Comparison of ENCODE assay signal across 1 cellular context in the genomic region with DNA sequence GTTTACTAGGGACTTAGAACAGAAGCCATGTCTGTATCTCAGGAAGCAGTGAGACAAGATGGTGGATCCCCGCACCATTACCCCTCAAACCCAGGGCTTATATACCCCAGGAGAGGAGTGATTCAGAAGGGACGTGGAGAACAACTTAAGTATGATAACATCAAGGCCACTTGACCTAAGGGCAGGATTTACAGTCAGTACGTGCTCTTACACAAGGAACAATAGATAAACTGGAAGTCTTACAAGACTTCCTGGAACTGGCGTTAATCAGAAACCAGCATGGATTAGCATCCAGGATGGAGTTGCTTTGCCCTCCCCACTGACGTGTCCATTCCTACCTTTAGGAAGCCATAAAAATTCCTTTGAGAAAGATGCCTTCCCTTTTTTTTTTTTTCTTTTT.
A peak's percentile ranks its signal among the peaks of the same experiment; 100 is the strongest.
TF ChIP-seq lines count a peak whose summit lies in the region.

No MANE protein-coding gene starts in this region.

TF ChIP-seq in K562, 482 proteins besides CTCF, POLR2A, EP300 and RAD21 (continues in another document):
- TF ChIP-seq CBFA2T2 (conservative IDR thresholded peaks at IDR 0.05) (0 out of 2 replicates have a peak, but pooled peaks have one; percentile 43), CEBPG (CRISPR knock-in tag; IDR thresholded peaks at IDR 0.05) (0 out of 2 replicates have a peak, but pooled peaks have one; percentile 39), CEBPG (tag; conservative IDR thresholded peaks at IDR 0.05 in 1 of 2, IDR thresholded peaks at IDR 0.05 in 1 of 2) (no peak), GATAD2A (IDR thresholded peaks at IDR 0.05) (0 out of 2 replicates have a peak, but pooled peaks have one; percentile 14), TEAD4 (IDR thresholded peaks at IDR 0.05; ENCODE audit: low read length) (peak; percentile 42; the same call in 1 of the 2 replicates), TEAD4 (CRISPR knock-in tag; IDR thresholded peaks at IDR 0.05; ENCODE audit: borderline replicate concordance) (no peak), STAT5A (IDR thresholded peaks at IDR 0.05; ENCODE audit: borderline replicate concordance, low read length) (peak; percentile 66), POLR2H (tag; IDR thresholded peaks at IDR 0.05; ENCODE audit: low read depth) (no peak), SOX6 (IDR thresholded peaks at IDR 0.05) (peak; percentile 94), ZNF121 (CRISPR knock-in tag; conservative IDR thresholded peaks at IDR 0.05) (0 out of 2 replicates have a peak, but pooled peaks have one; percentile 31), NCOR1 (IDR thresholded peaks at IDR 0.05) (peak; percentile 49), HDAC8 (tag; IDR thresholded peaks at IDR 0.05) (no peak), NELFE (IDR thresholded peaks at IDR 0.05; ENCODE audit: insufficient read depth, insufficient read length) (no peak), SMAD4 (CRISPR knock-in tag; conservative IDR thresholded peaks at IDR 0.05) (peak; percentile 48; the same call in 1 of the 2 replicates), ARID1B (IDR thresholded peaks at IDR 0.05) (peak; percentile 76), JUND (IDR thresholded peaks at IDR 0.05; ENCODE audit: borderline replicate concordance, low read depth, low read length) (no peak), JUND (tag; IDR thresholded peaks at IDR 0.05; ENCODE audit: borderline replicate concordance, low read depth, low read length) (peak; percentile 61; the same call in 1 of the 3 replicates), HDAC1 (IDR thresholded peaks at IDR 0.05) (peak in 1 of 2 experiments; percentile 97; a peak in 2 of 4 replicates), NR2F6 (CRISPR knock-in tag; IDR thresholded peaks at IDR 0.05) (peak; percentile 70; the same call in 1 of the 2 replicates), CXXC5 (CRISPR knock-in tag; IDR thresholded peaks at IDR 0.05) (peak; percentile 95), GABPB1 (CRISPR knock-in tag; IDR thresholded peaks at IDR 0.05) (0 out of 2 replicates have a peak, but pooled peaks have one; percentile 13), KDM1A (IDR thresholded peaks at IDR 0.05) (peak; percentile 96 to 97), MTA3 (IDR thresholded peaks at IDR 0.05; ENCODE audit: borderline replicate concordance) (0 out of 2 replicates have a peak, but pooled peaks have one; percentile 27), CEBPB (tag; IDR thresholded peaks at IDR 0.05) (peak; percentile 88), ZNF589 (CRISPR knock-in tag; IDR thresholded peaks at IDR 0.05; ENCODE audit: low read depth) (no peak), TCF3 (CRISPR knock-in tag; IDR thresholded peaks at IDR 0.05) (peak; percentile 56), SMARCA4 (IDR thresholded peaks at IDR 0.05) (peak; percentile 60), YY1 (IDR thresholded peaks at IDR 0.05; ENCODE audit: borderline replicate concordance in 1 of 3, control insufficient read depth in 1 of 3, extremely low read depth in 1 of 3, insufficient read depth in 3 of 3, insufficient read length in 1 of 3, insufficient replicate concordance in 2 of 3, low read depth in 1 of 3, low read length in 2 of 3) (peak in 1 of 3 experiments; percentile 29), BHLHE40 (IDR thresholded peaks at IDR 0.05; ENCODE audit: low read length) (peak; percentile 79), HDAC2 (IDR thresholded peaks at IDR 0.05) (peak; percentile 98), DNMT1 (IDR thresholded peaks at IDR 0.05) (no peak), NRF1 (conservative IDR thresholded peaks at IDR 0.05 in 1 of 2, IDR thresholded peaks at IDR 0.05 in 1 of 2) (no peak), ATF1 (CRISPR knock-in tag; IDR thresholded peaks at IDR 0.05) (no peak), ATF1 (tag; IDR thresholded peaks at IDR 0.05) (0 out of 2 replicates have a peak, but pooled peaks have one; percentile 28), BACH1 (tag; IDR thresholded peaks at IDR 0.05) (no peak), MEIS2 (IDR thresholded peaks at IDR 0.05; ENCODE audit: partially characterized antibody) (peak; percentile 55), BRD4 (IDR thresholded peaks at IDR 0.05) (no peak), DMBX1 (CRISPR knock-in tag; IDR thresholded peaks at IDR 0.05; ENCODE audit: borderline replicate concordance) (peak; percentile 25; the same call in 1 of the 2 replicates), MTA2 (IDR thresholded peaks at IDR 0.05; ENCODE audit: low read depth) (0 out of 2 replicates have a peak, but pooled peaks have one; percentile 41), HDAC3 (IDR thresholded peaks at IDR 0.05; ENCODE audit: borderline replicate concordance, partially characterized antibody) (peak; percentile 39), FOSL1 (tag; conservative IDR thresholded peaks at IDR 0.05) (peak; percentile 66), FOS (IDR thresholded peaks at IDR 0.05; ENCODE audit: extremely low read depth, insufficient read length) (no peak), RCOR1 (IDR thresholded peaks at IDR 0.05; ENCODE audit: borderline replicate concordance in 1 of 2, low read depth in 2 of 2, low read length in 2 of 2) (peak; percentile 81 to 99; a peak in 3 of 4 replicates)
- TF ChIP-seq, protein P1, sequence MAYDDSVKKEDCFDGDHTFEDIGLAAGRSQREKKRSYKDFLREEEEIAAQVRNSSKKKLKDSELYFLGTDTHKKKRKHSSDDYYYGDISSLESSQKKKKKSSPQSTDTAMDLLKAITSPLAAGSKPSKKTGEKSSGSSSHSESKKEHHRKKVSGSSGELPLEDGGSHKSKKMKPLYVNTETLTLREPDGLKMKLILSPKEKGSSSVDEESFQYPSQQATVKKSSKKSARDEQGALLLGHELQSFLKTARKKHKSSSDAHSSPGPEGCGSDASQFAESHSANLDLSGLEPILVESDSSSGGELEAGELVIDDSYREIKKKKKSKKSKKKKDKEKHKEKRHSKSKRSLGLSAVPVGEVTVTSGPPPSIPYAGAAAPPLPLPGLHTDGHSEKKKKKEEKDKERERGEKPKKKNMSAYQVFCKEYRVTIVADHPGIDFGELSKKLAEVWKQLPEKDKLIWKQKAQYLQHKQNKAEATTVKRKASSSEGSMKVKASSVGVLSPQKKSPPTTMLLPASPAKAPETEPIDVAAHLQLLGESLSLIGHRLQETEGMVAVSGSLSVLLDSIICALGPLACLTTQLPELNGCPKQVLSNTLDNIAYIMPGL (CRISPR knock-in tag; IDR thresholded peaks at IDR 0.05) = no peak
- TF ChIP-seq, protein P2, sequence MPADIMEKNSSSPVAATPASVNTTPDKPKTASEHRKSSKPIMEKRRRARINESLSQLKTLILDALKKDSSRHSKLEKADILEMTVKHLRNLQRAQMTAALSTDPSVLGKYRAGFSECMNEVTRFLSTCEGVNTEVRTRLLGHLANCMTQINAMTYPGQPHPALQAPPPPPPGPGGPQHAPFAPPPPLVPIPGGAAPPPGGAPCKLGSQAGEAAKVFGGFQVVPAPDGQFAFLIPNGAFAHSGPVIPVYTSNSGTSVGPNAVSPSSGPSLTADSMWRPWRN (IDR thresholded peaks at IDR 0.05; ENCODE audit: low read depth) = peak; percentile 92
- TF ChIP-seq, protein P3, sequence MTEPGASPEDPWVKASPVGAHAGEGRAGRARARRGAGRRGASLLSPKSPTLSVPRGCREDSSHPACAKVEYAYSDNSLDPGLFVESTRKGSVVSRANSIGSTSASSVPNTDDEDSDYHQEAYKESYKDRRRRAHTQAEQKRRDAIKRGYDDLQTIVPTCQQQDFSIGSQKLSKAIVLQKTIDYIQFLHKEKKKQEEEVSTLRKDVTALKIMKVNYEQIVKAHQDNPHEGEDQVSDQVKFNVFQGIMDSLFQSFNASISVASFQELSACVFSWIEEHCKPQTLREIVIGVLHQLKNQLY (CRISPR knock-in tag; conservative IDR thresholded peaks at IDR 0.05) = no peak
- TF ChIP-seq, protein P4, sequence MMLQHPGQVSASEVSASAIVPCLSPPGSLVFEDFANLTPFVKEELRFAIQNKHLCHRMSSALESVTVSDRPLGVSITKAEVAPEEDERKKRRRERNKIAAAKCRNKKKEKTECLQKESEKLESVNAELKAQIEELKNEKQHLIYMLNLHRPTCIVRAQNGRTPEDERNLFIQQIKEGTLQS (IDR thresholded peaks at IDR 0.05) = peak; percentile 23; the same call in 1 of the 2 replicates
- TF ChIP-seq, protein P4 (CRISPR knock-in tag; conservative IDR thresholded peaks at IDR 0.05) = no peak
- TF ChIP-seq, protein P5, sequence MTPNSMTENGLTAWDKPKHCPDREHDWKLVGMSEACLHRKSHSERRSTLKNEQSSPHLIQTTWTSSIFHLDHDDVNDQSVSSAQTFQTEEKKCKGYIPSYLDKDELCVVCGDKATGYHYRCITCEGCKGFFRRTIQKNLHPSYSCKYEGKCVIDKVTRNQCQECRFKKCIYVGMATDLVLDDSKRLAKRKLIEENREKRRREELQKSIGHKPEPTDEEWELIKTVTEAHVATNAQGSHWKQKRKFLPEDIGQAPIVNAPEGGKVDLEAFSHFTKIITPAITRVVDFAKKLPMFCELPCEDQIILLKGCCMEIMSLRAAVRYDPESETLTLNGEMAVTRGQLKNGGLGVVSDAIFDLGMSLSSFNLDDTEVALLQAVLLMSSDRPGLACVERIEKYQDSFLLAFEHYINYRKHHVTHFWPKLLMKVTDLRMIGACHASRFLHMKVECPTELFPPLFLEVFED (CRISPR knock-in tag; conservative IDR thresholded peaks at IDR 0.05) = no peak
- TF ChIP-seq, protein P6, sequence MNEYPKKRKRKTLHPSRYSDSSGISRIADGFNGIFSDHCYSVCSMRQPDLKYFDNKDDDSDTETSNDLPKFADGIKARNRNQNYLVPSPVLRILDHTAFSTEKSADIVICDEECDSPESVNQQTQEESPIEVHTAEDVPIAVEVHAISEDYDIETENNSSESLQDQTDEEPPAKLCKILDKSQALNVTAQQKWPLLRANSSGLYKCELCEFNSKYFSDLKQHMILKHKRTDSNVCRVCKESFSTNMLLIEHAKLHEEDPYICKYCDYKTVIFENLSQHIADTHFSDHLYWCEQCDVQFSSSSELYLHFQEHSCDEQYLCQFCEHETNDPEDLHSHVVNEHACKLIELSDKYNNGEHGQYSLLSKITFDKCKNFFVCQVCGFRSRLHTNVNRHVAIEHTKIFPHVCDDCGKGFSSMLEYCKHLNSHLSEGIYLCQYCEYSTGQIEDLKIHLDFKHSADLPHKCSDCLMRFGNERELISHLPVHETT (CRISPR knock-in tag; conservative IDR thresholded peaks at IDR 0.05 in 1 of 2, IDR thresholded peaks at IDR 0.05 in 1 of 2) = no peak
- TF ChIP-seq, protein P7, sequence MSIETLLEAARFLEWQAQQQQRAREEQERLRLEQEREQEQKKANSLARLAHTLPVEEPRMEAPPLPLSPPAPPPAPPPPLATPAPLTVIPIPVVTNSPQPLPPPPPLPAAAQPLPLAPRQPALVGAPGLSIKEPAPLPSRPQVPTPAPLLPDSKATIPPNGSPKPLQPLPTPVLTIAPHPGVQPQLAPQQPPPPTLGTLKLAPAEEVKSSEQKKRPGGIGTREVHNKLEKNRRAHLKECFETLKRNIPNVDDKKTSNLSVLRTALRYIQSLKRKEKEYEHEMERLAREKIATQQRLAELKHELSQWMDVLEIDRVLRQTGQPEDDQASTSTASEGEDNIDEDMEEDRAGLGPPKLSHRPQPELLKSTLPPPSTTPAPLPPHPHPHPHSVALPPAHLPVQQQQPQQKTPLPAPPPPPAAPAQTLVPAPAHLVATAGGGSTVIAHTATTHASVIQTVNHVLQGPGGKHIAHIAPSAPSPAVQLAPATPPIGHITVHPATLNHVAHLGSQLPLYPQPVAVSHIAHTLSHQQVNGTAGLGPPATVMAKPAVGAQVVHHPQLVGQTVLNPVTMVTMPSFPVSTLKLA (conservative IDR thresholded peaks at IDR 0.05) = peak in 1 of 2 experiments; percentile 42; a peak in 2 of 4 replicates
